ENCODE assay signal across 18 cellular contexts in the genomic region with DNA sequence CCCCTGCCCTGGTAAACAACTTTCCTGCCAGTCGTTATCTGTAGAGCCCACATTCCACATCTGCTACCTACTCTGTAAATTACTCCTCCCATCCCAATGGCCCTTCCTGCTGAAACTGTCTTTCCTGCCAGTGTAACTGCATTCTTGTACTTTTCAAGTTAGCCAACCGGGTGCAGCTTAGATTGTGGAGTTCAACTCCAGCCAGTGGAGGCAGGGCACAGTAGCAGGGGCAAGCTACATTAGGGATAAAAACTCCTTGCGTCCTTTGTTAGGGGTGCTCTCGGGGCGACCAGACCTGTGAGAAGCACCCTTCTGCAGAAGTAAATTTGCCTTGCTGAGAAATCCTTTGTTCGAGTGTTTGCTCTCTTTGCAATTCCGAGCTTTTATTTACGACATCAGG.
A peak's percentile ranks its signal among the peaks of the same experiment; 100 is the strongest.
DNase-seq lines count a peak whose midpoint lies in the region; ATAC-seq, FAIRE-seq and TF ChIP-seq lines count a peak whose summit lies in the region.
"Had no signal": no experiment of that assay in that cellular context is flagged by ENCODE, and none has a peak within 500 bp of the region (broad histone marks: within the 10 kb centered on the region; RNA-seq: fewer than 3 reads in every experiment).

No MANE protein-coding gene starts in this region.

- H3K23ac ChIP-seq in H9 (ENCODE audit: insufficient read length, low read depth, low read length): no peak overlapping the region
- H3K23ac ChIP-seq in H1 (ENCODE audit: insufficient read length): no peak overlapping the region
- no peak overlapping the region for H3K23ac ChIP-seq in mesenchymal stem cell (ENCODE audit: low read length in 2 of 2)

- no peak overlapping the region for H3K4me3 ChIP-seq in H1 (ENCODE audit: extremely low read depth in 1 of 4, insufficient read depth in 2 of 4, low read depth in 3 of 4, low read length in 4 of 4)
- no peak overlapping the region for H3K4me3 ChIP-seq in mesenchymal stem cell (ENCODE audit: insufficient read depth in 1 of 2, low read depth in 1 of 2, low read length in 2 of 2)
- H3K4me3 ChIP-seq: BLaER1, K562 had no signal

- no peak overlapping the region for H3T11ph ChIP-seq in H9 (ENCODE audit: low read length)

- WGBS in H9 (ENCODE audit: extremely low coverage, insufficient read length, low lambda C conversion rate): no CpG with 5 or more reads among the region's 8 CpGs
- 37% methylated on average over 8 of the region's 8 CpGs; no CpG with 5 or more reads in 1 of the 2 experiments for WGBS in H1 (ENCODE audit: extremely low coverage in 1 of 2, insufficient coverage in 1 of 2, insufficient read length in 1 of 2, insufficient replicate concordance in 2 of 2, low coverage in 1 of 2, low lambda C conversion rate in 2 of 2, missing lambda C conversion rate in 1 of 2), 2 experiments
- 83% methylated on average over 8 of the region's 8 CpGs for WGBS in mesenchymal stem cell

- no peaks in the 10 kb centered on the region for H3K4me1 ChIP-seq in H9 (ENCODE audit: insufficient read depth, low read length)
- peaks cover 0 to 7% (median 2%) of the 10 kb centered on the region in 4 experiments; a peak in 3 of 7 replicates for H3K4me1 ChIP-seq in H1 (replicated peaks in 1 of 4; ENCODE audit: control insufficient read depth in 3 of 4, insufficient read depth in 4 of 4, low read length in 3 of 4)
- no peaks in the 10 kb centered on the region for H3K4me1 ChIP-seq in mesenchymal stem cell (ENCODE audit: control insufficient read depth, insufficient read depth, low read depth, low read length)
- H3K4me1 ChIP-seq: BLaER1 had no signal

- H3K27me3 ChIP-seq in H9 (ENCODE audit: insufficient read depth, low read length): no peaks in the 10 kb centered on the region
- no peaks in the 10 kb centered on the region for H3K27me3 ChIP-seq in H1 (replicated peaks in 1 of 4; ENCODE audit: control insufficient read depth in 3 of 4, extremely low read depth in 1 of 4, insufficient read depth in 3 of 4, low read length in 3 of 4)
- H3K27me3 ChIP-seq in mesenchymal stem cell (ENCODE audit: control insufficient read depth in 1 of 2, insufficient read depth in 1 of 2, low read length in 2 of 2): no peaks in the 10 kb centered on the region
- H3K27me3 ChIP-seq: BLaER1 had no signal

- H2AFZ ChIP-seq in H9 (ENCODE audit: low read length) (no peak overlapping the region), H1 (ENCODE audit: low read length) (peak overlapping the region; percentile 31), mesenchymal stem cell (ENCODE audit: low read depth, low read length) (no peak overlapping the region)

- H2BK12ac ChIP-seq in H9 (ENCODE audit: insufficient read length, low read depth, low read length) (no peak overlapping the region), H1 (ENCODE audit: low read depth, low read length) (0 out of 2 replicates have a peak overlapping the region, but pooled peaks have one; percentile 4), mesenchymal stem cell (ENCODE audit: low read length in 2 of 2) (no peak overlapping the region)

- TF ChIP-seq RAD21 in H1 (IDR thresholded peaks at IDR 0.05 in 1 of 2, conservative IDR thresholded peaks at IDR 0.05 in 1 of 2; ENCODE audit: low read depth in 2 of 2, low read length in 2 of 2): peak; percentile 10 to 19; a peak in 2 of 4 replicates

- peaks cover 0 to 3% of the 10 kb centered on the region in 2 experiments; a peak in 2 of 4 replicates for H3K4me1 Mint-ChIP-seq in H9

- TF ChIP-seq CTCF in H9 (conservative IDR thresholded peaks at IDR 0.05) (no peak), H1 (IDR thresholded peaks at IDR 0.05; ENCODE audit: control extremely low read depth in 1 of 3, insufficient read depth in 1 of 3, low read depth in 1 of 3, low read length in 3 of 3) (no peak)

- H2AK5ac ChIP-seq in H9 (ENCODE audit: insufficient read length, low read length) (no peak overlapping the region), H1 (ENCODE audit: low read depth, low read length) (no peak overlapping the region), mesenchymal stem cell (ENCODE audit: low read length, severe bottlenecking) (no peak overlapping the region)

- no peak overlapping the region for H3K4me2 ChIP-seq in H9 (ENCODE audit: insufficient read depth, insufficient read length, low read length)
- peak overlapping the region; percentile 40 to 43; a peak in 3 of 4 replicates for H3K4me2 ChIP-seq in H1 (ENCODE audit: insufficient read depth in 1 of 2, low read depth in 2 of 2, low read length in 2 of 2)
- H3K4me2 ChIP-seq in mesenchymal stem cell (ENCODE audit: low read length, poor library complexity, severe bottlenecking): no peak overlapping the region
- H3K4me2 ChIP-seq: BLaER1 had no signal

- peaks cover 3 to 14% (median 11%) of the 10 kb centered on the region in 3 experiments; a peak in 6 of 7 replicates for H3K36me3 Mint-ChIP-seq in H9 (ENCODE audit: insufficient read depth in 1 of 3, low read depth in 3 of 3)
- H3K36me3 Mint-ChIP-seq: CD8-positive, alpha-beta T cell had no signal

- no peak for TF ChIP-seq EP300 in H1 (IDR thresholded peaks at IDR 0.05; ENCODE audit: borderline replicate concordance in 1 of 2, low read depth in 2 of 2, low read length in 2 of 2)

- DNase-seq in H9 (peak; percentile 52), H1 (ENCODE audit: low read depth in 1 of 2, low spot score in 2 of 2) (peak in 1 of 2 experiments; percentile 47), islet precursor cell (peak; percentile 58), mesenchymal stem cell (no peak)
- DNase-seq: 8988T; Calu3; CD8-positive, alpha-beta T cell; DMS79 treated with DMSO at 0.1 percent for 48 hours; GF-D8; IMR-90 had no signal

- H3K9me3 Mint-ChIP-seq in H9: peaks cover 36 to 39% of the 10 kb centered on the region in 2 experiments

- H3K14ac ChIP-seq in H9 (ENCODE audit: insufficient read depth, low read length) (no peak overlapping the region), H1 (ENCODE audit: insufficient read length) (no peak overlapping the region), mesenchymal stem cell (ENCODE audit: low read length in 2 of 2) (no peak overlapping the region)

- H2BK120ac ChIP-seq in H9 (ENCODE audit: low read depth, low read length, poor library complexity, severe bottlenecking) (no peak overlapping the region), H1 (replicated peaks; ENCODE audit: low read depth, low read length) (no peak overlapping the region), mesenchymal stem cell (ENCODE audit: low read depth, low read length) (no peak overlapping the region)

- H3K56ac ChIP-seq in H9 (ENCODE audit: insufficient read length, low read depth, low read length) (no peak overlapping the region), H1 (replicated peaks; ENCODE audit: insufficient read length, low read depth, low read length) (no peak overlapping the region)

- H3K27me3 Mint-ChIP-seq in H9 (ENCODE audit: low read depth): no peaks in the 10 kb centered on the region

- H3K4ac ChIP-seq in H9 (ENCODE audit: low read depth, low read length) (no peak overlapping the region), H1 (replicated peaks; ENCODE audit: insufficient read length, low read depth, low read length) (no peak overlapping the region), mesenchymal stem cell (ENCODE audit: low read depth in 1 of 2, low read length in 2 of 2) (no peak overlapping the region)

- H2BK5ac ChIP-seq in H9 (ENCODE audit: insufficient read length, low read length): no peak overlapping the region
- H2BK5ac ChIP-seq in H1 (ENCODE audit: low read depth, low read length): no peak overlapping the region
- H2BK5ac ChIP-seq in mesenchymal stem cell (ENCODE audit: low read depth, low read length, poor library complexity, severe bottlenecking): no peak overlapping the region

- POLR2A ChIA-PET in H1 (lab: Charles Lee; ENCODE audit: partially characterized antibody): no interaction called here

- no peaks in the 10 kb centered on the region for H3K79me1 ChIP-seq in H9 (ENCODE audit: insufficient read depth, low read depth, low read length, poor library complexity, severe bottlenecking)
- H3K79me1 ChIP-seq in H1 (ENCODE audit: low read depth, low read length): no peaks in the 10 kb centered on the region
- no peaks in the 10 kb centered on the region for H3K79me1 ChIP-seq in mesenchymal stem cell (replicated peaks; ENCODE audit: low read length, poor library complexity, severe bottlenecking)

- H3K36me3 ChIP-seq in H1 (ENCODE audit: control insufficient read depth in 2 of 4, insufficient read depth in 4 of 4, low read length in 3 of 4): no peaks in the 10 kb centered on the region
- no peaks in the 10 kb centered on the region for H3K36me3 ChIP-seq in mesenchymal stem cell (ENCODE audit: control insufficient read depth in 1 of 2, insufficient read depth in 2 of 2, low read depth in 1 of 2, low read length in 2 of 2)
- H3K36me3 ChIP-seq: BLaER1 had no signal

- H3K27ac Mint-ChIP-seq in H9: peak overlapping the region in 2 of 3 experiments; percentile 36 to 83; a peak in 1 of 7 replicates
- H3K27ac Mint-ChIP-seq: CD8-positive, alpha-beta T cell had no signal

- H4K5ac ChIP-seq in H9 (ENCODE audit: insufficient read length, low read depth, low read length) (no peak overlapping the region), H1 (ENCODE audit: insufficient read length, low read depth, low read length) (no peak overlapping the region)

- H3K27ac ChIP-seq in H9 (ENCODE audit: insufficient read length, low read depth, low read length): peak overlapping the region; percentile 60
- 0 out of 2 replicates have a peak overlapping the region, but pooled peaks have one; percentile 25 for H3K27ac ChIP-seq in H1 (ENCODE audit: low read depth, low read length)
- no peak overlapping the region for H3K27ac ChIP-seq in mesenchymal stem cell (ENCODE audit: low read length, poor library complexity, severe bottlenecking)
- H3K27ac ChIP-seq: BLaER1 had no signal

- H2BK15ac ChIP-seq in H9 (ENCODE audit: low read depth, low read length): no peak overlapping the region
- H2BK15ac ChIP-seq in H1 (ENCODE audit: low read length): 0 out of 2 replicates have a peak overlapping the region, but pooled peaks have one; percentile 53
- no peak overlapping the region for H2BK15ac ChIP-seq in mesenchymal stem cell (ENCODE audit: low read depth, poor library complexity, severe bottlenecking)

- ATAC-seq in HG02973 (IDR thresholded peaks at IDR 0.05; ENCODE audit: unreplicated experiment): no peak
- no peak for ATAC-seq in HG03135 (IDR thresholded peaks at IDR 0.05; ENCODE audit: unreplicated experiment)
- no peak for ATAC-seq in GM21576 (IDR thresholded peaks at IDR 0.05; ENCODE audit: unreplicated experiment)
- ATAC-seq: CD8-positive, alpha-beta T cell; HCT116; K562 had no signal

- peaks cover 15% of the 10 kb centered on the region for H3K9me3 ChIP-seq in H9 (ENCODE audit: control insufficient read depth, low read depth, low read length)
- no peaks in the 10 kb centered on the region for H3K9me3 ChIP-seq in H1 (ENCODE audit: insufficient read depth in 2 of 2, low read depth in 1 of 2, low read length in 1 of 2)
- peaks cover 37% of the 10 kb centered on the region for H3K9me3 ChIP-seq in mesenchymal stem cell (ENCODE audit: control insufficient read depth, low read length)

- FAIRE-seq in H1 (lab: Jason Lieb, UNC): no peak
- FAIRE-seq: H54, HTR-8/SVneo, K562 had no signal

- no peak overlapping the region for H2BK20ac ChIP-seq in H9 (ENCODE audit: low read depth, low read length, poor library complexity, severe bottlenecking)
- H2BK20ac ChIP-seq in H1 (ENCODE audit: low read length): no peak overlapping the region

- CTCF ChIA-PET in H1 (lab: Charles Lee; ENCODE audit: partially characterized antibody): interaction anchor here (1.2 kb wide), 1 partner anchor 409 kb away, joined by 3 read pairs; no protein-coding TSS in a partner anchor

- H4K20me1 ChIP-seq in H9 (ENCODE audit: control insufficient read depth, insufficient read depth, insufficient read length): no peaks in the 10 kb centered on the region
- H4K20me1 ChIP-seq in H1 (replicated peaks in 1 of 2; ENCODE audit: control insufficient read depth in 1 of 2, insufficient read depth in 2 of 2, low read length in 2 of 2): no peaks in the 10 kb centered on the region
- H4K20me1 ChIP-seq: BLaER1 had no signal

- TF ChIP-seq POLR2A in H1 (IDR thresholded peaks at IDR 0.05; ENCODE audit: control extremely low read depth in 1 of 2, low read depth in 2 of 2, low read length in 2 of 2): no peak; a peak in 1 of 3 replicates

- H3K9ac ChIP-seq in H9 (ENCODE audit: extremely low read depth, insufficient read length, low read length) (no peak overlapping the region), H1 (replicated peaks in 1 of 4; ENCODE audit: extremely low read depth in 1 of 4, low read depth in 3 of 4, low read length in 3 of 4) (no peak overlapping the region), mesenchymal stem cell (ENCODE audit: low read length) (no peak overlapping the region)
- H3K9ac ChIP-seq: BLaER1 had no signal

- H3K23me2 ChIP-seq in H9 (ENCODE audit: insufficient read length, low read depth, low read length, poor library complexity, severe bottlenecking) (no peaks in the 10 kb centered on the region), H1 (ENCODE audit: low read depth, low read length) (no peaks in the 10 kb centered on the region; the same call in 1 of the 2 replicates)

- H4K91ac ChIP-seq in H9 (ENCODE audit: insufficient read length, low read depth, low read length) (no peak overlapping the region), H1 (replicated peaks; ENCODE audit: insufficient read length, low read length) (no peak overlapping the region), mesenchymal stem cell (ENCODE audit: low read length) (no peak overlapping the region)

- H3K18ac ChIP-seq in H9 (ENCODE audit: insufficient read length, low read depth, low read length) (no peak overlapping the region), H1 (ENCODE audit: extremely low read depth, low read length) (no peak overlapping the region), mesenchymal stem cell (ENCODE audit: low read depth in 1 of 2, low read length in 2 of 2) (no peak overlapping the region)

- H4K8ac ChIP-seq in H9 (replicated peaks; ENCODE audit: insufficient read length, low read depth, low read length): no peak overlapping the region
- no peak overlapping the region for H4K8ac ChIP-seq in H1 (ENCODE audit: extremely low read depth, insufficient read depth, low read length)
- H4K8ac ChIP-seq in mesenchymal stem cell (ENCODE audit: low read length): no peak overlapping the region

- H3K79me2 ChIP-seq in H9 (ENCODE audit: insufficient read depth, low read length) (no peaks in the 10 kb centered on the region), H1 (ENCODE audit: control insufficient read depth in 1 of 2, insufficient read depth in 2 of 2, low read length in 2 of 2) (no peaks in the 10 kb centered on the region)

- no peak overlapping the region for H3K4me3 Mint-ChIP-seq in H9
- H3K4me3 Mint-ChIP-seq: CD8-positive, alpha-beta T cell had no signal

Comparison
In these comparisons a context has a peak if more than half of its experiments do, and no peak if none do; other contexts are left out.
1. H3K4me2 ChIP-seq: peak in H1 (2 of 2); none in H9 (single experiment) and mesenchymal stem cell (single experiment).